In the genomic region with DNA sequence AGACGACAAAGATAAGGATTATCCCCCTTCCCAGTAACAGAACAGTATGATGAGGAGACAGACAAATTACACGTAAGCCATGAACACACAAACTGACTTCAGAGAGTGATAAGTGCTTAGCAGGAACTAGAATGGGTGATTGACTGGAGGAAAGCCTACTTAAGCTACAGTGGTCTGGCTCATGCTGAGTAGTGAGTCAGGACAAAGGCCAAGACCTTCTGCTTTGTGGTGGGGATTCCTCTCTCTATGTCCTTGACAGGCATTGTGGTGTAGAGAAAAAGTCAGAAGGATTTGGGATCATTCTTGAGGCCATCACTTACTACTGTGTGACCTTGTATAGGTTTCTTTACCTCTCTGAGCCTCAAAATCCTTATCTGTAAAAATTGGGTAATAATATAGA, we compare ENCODE assay signal across 1 cellular context.
TF ChIP-seq lines count a peak whose summit lies in the region.

No MANE protein-coding gene starts in this region.

TF ChIP-seq in K562, 482 proteins besides CTCF, POLR2A, EP300 and RAD21 (continued from another document and continues in another):
- TF ChIP-seq, protein P1, sequence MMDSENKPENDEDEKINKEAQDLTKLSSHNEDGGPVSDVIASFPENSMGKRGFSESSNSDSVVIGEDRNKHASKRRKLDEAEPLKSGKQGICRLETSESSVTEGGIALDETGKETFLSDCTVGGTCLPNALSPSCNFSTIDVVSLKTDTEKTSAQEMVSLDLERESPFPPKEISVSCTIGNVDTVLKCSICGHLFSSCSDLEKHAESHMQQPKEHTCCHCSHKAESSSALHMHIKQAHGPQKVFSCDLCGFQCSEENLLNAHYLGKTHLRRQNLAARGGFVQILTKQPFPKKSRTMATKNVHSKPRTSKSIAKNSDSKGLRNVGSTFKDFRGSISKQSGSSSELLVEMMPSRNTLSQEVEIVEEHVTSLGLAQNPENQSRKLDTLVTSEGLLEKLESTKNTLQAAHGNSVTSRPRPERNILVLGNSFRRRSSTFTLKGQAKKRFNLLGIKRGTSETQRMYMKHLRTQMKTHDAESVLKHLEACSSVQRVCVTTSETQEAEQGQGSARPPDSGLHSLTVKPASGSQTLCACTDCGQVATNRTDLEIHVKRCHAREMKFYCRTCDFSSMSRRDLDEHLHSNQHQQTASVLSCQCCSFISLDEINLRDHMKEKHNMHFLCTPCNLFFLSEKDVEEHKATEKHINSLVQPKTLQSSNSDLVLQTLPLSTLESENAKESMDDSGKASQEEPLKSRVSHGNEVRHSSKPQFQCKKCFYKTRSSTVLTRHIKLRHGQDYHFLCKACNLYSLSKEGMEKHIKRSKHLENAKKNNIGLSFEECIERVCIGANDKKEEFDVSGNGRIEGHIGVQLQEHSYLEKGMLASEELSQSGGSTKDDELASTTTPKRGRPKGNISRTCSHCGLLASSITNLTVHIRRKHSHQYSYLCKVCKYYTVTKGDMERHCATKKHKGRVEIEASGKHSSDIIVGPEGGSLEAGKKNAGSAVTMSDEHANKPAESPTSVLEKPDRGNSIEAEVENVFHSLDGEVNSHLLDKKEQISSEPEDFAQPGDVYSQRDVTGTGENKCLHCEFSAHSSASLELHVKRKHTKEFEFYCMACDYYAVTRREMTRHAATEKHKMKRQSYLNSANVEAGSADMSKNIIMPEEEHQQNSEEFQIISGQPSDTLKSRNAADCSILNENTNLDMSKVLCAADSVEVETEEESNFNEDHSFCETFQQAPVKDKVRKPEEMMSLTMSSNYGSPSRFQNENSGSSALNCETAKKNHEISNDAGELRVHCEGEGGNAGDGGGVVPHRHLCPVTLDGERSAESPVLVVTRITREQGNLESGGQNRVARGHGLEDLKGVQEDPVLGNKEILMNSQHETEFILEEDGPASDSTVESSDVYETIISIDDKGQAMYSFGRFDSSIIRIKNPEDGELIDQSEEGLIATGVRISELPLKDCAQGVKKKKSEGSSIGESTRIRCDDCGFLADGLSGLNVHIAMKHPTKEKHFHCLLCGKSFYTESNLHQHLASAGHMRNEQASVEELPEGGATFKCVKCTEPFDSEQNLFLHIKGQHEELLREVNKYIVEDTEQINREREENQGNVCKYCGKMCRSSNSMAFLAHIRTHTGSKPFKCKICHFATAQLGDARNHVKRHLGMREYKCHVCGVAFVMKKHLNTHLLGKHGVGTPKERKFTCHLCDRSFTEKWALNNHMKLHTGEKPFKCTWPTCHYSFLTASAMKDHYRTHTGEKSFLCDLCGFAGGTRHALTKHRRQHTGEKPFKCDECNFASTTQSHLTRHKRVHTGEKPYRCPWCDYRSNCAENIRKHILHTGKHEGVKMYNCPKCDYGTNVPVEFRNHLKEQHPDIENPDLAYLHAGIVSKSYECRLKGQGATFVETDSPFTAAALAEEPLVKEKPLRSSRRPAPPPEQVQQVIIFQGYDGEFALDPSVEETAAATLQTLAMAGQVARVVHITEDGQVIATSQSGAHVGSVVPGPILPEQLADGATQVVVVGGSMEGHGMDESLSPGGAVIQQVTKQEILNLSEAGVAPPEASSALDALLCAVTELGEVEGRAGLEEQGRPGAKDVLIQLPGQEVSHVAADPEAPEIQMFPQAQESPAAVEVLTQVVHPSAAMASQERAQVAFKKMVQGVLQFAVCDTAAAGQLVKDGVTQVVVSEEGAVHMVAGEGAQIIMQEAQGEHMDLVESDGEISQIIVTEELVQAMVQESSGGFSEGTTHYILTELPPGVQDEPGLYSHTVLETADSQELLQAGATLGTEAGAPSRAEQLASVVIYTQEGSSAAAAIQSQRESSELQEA (IDR thresholded peaks at IDR 0.05; ENCODE audit: low read depth), result no peak
- TF ChIP-seq ZNF707 (CRISPR knock-in tag; conservative IDR thresholded peaks at IDR 0.05) (no peak), MLX (CRISPR knock-in tag; conservative IDR thresholded peaks at IDR 0.05) (no peak), ELF4 (CRISPR knock-in tag; IDR thresholded peaks at IDR 0.05) (no peak), ATF1 (CRISPR knock-in tag; IDR thresholded peaks at IDR 0.05) (no peak), ATF1 (tag; IDR thresholded peaks at IDR 0.05) (no peak), POLR2B (IDR thresholded peaks at IDR 0.05; ENCODE audit: low read depth, partially characterized antibody) (peak; percentile 40), ZNF609 (CRISPR knock-in tag; IDR thresholded peaks at IDR 0.05; ENCODE audit: borderline replicate concordance) (no peak), E2F1 (CRISPR knock-in tag; IDR thresholded peaks at IDR 0.05) (no peak), SMARCA4 (IDR thresholded peaks at IDR 0.05) (peak; percentile 63), FOS (IDR thresholded peaks at IDR 0.05; ENCODE audit: extremely low read depth, insufficient read length) (no peak), ZBTB40 (IDR thresholded peaks at IDR 0.05) (no peak), ZBTB40 (CRISPR knock-in tag; IDR thresholded peaks at IDR 0.05) (no peak), ZNF124 (CRISPR knock-in tag; IDR thresholded peaks at IDR 0.05) (no peak), MIER1 (IDR thresholded peaks at IDR 0.05; ENCODE audit: low read depth) (no peak), ZNF717 (CRISPR knock-in tag; IDR thresholded peaks at IDR 0.05) (no peak)
- TF ChIP-seq, protein P2, sequence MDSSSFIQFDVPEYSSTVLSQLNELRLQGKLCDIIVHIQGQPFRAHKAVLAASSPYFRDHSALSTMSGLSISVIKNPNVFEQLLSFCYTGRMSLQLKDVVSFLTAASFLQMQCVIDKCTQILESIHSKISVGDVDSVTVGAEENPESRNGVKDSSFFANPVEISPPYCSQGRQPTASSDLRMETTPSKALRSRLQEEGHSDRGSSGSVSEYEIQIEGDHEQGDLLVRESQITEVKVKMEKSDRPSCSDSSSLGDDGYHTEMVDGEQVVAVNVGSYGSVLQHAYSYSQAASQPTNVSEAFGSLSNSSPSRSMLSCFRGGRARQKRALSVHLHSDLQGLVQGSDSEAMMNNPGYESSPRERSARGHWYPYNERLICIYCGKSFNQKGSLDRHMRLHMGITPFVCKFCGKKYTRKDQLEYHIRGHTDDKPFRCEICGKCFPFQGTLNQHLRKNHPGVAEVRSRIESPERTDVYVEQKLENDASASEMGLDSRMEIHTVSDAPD (CRISPR knock-in tag; IDR thresholded peaks at IDR 0.05), result no peak
- TF ChIP-seq, protein P3, sequence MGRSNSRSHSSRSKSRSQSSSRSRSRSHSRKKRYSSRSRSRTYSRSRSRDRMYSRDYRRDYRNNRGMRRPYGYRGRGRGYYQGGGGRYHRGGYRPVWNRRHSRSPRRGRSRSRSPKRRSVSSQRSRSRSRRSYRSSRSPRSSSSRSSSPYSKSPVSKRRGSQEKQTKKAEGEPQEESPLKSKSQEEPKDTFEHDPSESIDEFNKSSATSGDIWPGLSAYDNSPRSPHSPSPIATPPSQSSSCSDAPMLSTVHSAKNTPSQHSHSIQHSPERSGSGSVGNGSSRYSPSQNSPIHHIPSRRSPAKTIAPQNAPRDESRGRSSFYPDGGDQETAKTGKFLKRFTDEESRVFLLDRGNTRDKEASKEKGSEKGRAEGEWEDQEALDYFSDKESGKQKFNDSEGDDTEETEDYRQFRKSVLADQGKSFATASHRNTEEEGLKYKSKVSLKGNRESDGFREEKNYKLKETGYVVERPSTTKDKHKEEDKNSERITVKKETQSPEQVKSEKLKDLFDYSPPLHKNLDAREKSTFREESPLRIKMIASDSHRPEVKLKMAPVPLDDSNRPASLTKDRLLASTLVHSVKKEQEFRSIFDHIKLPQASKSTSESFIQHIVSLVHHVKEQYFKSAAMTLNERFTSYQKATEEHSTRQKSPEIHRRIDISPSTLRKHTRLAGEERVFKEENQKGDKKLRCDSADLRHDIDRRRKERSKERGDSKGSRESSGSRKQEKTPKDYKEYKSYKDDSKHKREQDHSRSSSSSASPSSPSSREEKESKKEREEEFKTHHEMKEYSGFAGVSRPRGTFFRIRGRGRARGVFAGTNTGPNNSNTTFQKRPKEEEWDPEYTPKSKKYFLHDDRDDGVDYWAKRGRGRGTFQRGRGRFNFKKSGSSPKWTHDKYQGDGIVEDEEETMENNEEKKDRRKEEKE (IDR thresholded peaks at IDR 0.05; ENCODE audit: borderline replicate concordance in 1 of 2, control insufficient read depth in 1 of 2, low read depth in 2 of 2, low read length in 1 of 2), result no peak
